8 cellular contexts compared by ENCODE assay signal in the genomic region with DNA sequence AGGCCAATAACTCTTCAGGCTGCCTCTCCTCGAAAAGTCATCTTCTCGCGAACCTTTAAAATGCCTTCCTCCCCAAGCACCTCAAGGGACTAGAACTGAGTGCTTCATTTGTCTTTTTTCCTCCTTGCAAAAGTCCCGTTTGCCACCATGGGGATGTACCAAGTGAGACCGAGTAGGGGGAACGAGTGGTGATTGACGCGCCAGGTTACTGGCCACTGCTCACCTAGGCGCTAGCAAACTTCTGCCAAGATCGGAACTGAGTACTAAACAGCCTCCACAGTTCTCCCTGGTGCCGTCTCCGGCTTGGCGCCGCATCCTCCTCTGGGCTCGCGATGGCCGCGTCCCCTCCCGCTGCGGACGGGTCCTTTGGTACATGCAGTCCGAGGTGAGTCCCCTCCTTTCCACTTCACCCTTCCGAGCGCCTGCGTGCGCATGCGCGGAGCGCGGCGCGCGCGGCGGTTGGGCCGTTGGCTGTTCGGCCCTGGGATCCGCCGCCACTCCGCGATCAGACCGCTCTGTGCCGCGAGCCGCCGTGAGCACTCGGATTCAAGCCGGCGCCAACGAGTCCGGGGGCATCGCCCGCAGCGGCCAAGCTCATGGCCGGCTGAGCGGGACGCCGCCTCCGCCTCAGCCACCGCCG. TPM values are rescaled to one million over a fixed set of nuclear protein-coding genes. Genes with fewer than 3 reads are reported as not detected.
DNase-seq lines count a peak whose midpoint lies in the region; ATAC-seq and TF ChIP-seq lines count a peak whose summit lies in the region.

Gene CDK16 (plus strand): TSS at position 402 of the 640 bp plus-strand sequence. CDS start 4,877 bp downstream, outside the sequence.

- H3K4me1 ChIP-seq in Peyer's patch (peaks cover 0 to 11% (median 4%) of the 10 kb centered on the region in 4 donors), esophagus squamous epithelium (peaks cover 14 to 40% (median 16%) of the 10 kb centered on the region in 3 donors)
- peaks cover 16 to 20% of the 10 kb centered on the region in 2 donors for H3K4me1 ChIP-seq in naive thymus-derived CD4-positive, alpha-beta T cell (ENCODE audit: control insufficient read depth in 2 of 2, insufficient read depth in 2 of 2, low read length in 2 of 2)

- DNase-seq in DMS53 (lab: John Stamatoyannopoulos, UW) (peak; percentile 90), Peyer's patch (peak; percentile 72 to 90 (median 81)), activated T-helper 1 cell treated with Interleukin-2 at 50 U/mL for 16 hours (ENCODE audit: low read depth) (peak; percentile 75), esophagus squamous epithelium (lab: John Stamatoyannopoulos, UW) (no peak)
- DNase-seq in Jurkat, Clone E6-1 (ENCODE audit: low read depth, low spot score) = peak; percentile 72
- peak in 8 of 9 donors; percentile 61 to 95 (median 87) for DNase-seq in naive thymus-derived CD4-positive, alpha-beta T cell
- DNase-seq in stimulated activated naive CD4-positive, alpha-beta T cell (lab: John Stamatoyannopoulos, UW) = peak; percentile 56 to 99 (median 84)

- TF ChIP-seq POLR2A in Peyer's patch (IDR thresholded peaks at IDR 0.05) (peak; percentile 78 to 84), esophagus squamous epithelium (IDR thresholded peaks at IDR 0.05) (peak in 3 of 4 donors; percentile 79 to 93 (median 79))

- WGBS in esophagus squamous epithelium, 2 donors = 0 to 16% methylated on average over 10 to 12 of the region's 61 CpGs

- peak within 1 kb of the TSS; percentile 89 to 99 (median 95) for H3K4me3 Mint-ChIP-seq in naive thymus-derived CD4-positive, alpha-beta T cell

- TF ChIP-seq CTCF in Peyer's patch (IDR thresholded peaks at IDR 0.05) (peak in 1 of 6 experiments; percentile 6), esophagus squamous epithelium (IDR thresholded peaks at IDR 0.05) (peak in 1 of 6 experiments; percentile 12)

- H3K36me3 ChIP-seq in Peyer's patch (peaks cover 0 to 26% (median 0%) of the 10 kb centered on the region in 3 donors), esophagus squamous epithelium (peaks cover 19 to 37% (median 20%) of the 10 kb centered on the region in 3 donors)
- peaks cover 0 to 38% (median 0%) of the 10 kb centered on the region in 3 experiments for H3K36me3 ChIP-seq in naive thymus-derived CD4-positive, alpha-beta T cell (ENCODE audit: control insufficient read depth in 2 of 3, insufficient read depth in 3 of 3, low read length in 3 of 3)

- POLR2A ChIA-PET in naive thymus-derived CD4-positive, alpha-beta T cell (lab: Charles Lee) = interaction anchor here (0.7 to 5.4 kb wide), 16 partner anchors 10 to 338 kb away, joined by 3 to 72 read pairs (median 7); partner anchors contain the start of genes NDUFB11, RBM10 and USP11

- H3K27ac ChIP-seq in Peyer's patch (peak within 1 kb of the TSS; percentile 96 to 99 (median 98)), esophagus squamous epithelium (peak within 1 kb of the TSS; percentile 96 to 99 (median 98))
- H3K27ac ChIP-seq in naive thymus-derived CD4-positive, alpha-beta T cell (ENCODE audit: low read depth, low read length) = peak within 1 kb of the TSS; percentile 97

- H3K4me1 Mint-ChIP-seq in naive thymus-derived CD4-positive, alpha-beta T cell = peaks cover 26 to 44% (median 41%) of the 10 kb centered on the region in 7 donors

- H3K27me3 ChIP-seq in Peyer's patch = no peaks in the 10 kb centered on the region
- no peaks in the 10 kb centered on the region for H3K27me3 ChIP-seq in esophagus squamous epithelium
- H3K27me3 ChIP-seq in naive thymus-derived CD4-positive, alpha-beta T cell (ENCODE audit: control insufficient read depth in 2 of 2, insufficient read depth in 2 of 2, low read length in 2 of 2) = no peaks in the 10 kb centered on the region

- peaks cover 0 to 1% (median 0%) of the 10 kb centered on the region in 11 donors for H3K9me3 Mint-ChIP-seq in naive thymus-derived CD4-positive, alpha-beta T cell

- intact Hi-C loops in esophagus squamous epithelium (cut with DNase I) = no loop called here
- intact Hi-C loops in naive thymus-derived CD4-positive, alpha-beta T cell (cut with micrococcal nuclease) = loop anchor here (1.0 to 5.0 kb wide), 14 partner anchors 15 to 1739 kb away; partner anchors contain the start of genes USP11 (in 2 of the 2), ELK1 (in 1 of the 2), NDUFB11 (in 1 of the 2) and OTUD5 (in 1 of the 2)

- peaks cover 0 to 2% (median 0%) of the 10 kb centered on the region in 5 donors for H3K27me3 Mint-ChIP-seq in naive thymus-derived CD4-positive, alpha-beta T cell

- no peaks in the 10 kb centered on the region for H3K9me3 ChIP-seq in Peyer's patch
- H3K9me3 ChIP-seq in esophagus squamous epithelium = no peaks in the 10 kb centered on the region
- H3K9me3 ChIP-seq in naive thymus-derived CD4-positive, alpha-beta T cell (ENCODE audit: control insufficient read depth in 2 of 3, low read length in 3 of 3) = no peaks in the 10 kb centered on the region

- peak within 1 kb of the TSS; percentile 98 to 100 (median 99) for H3K27ac Mint-ChIP-seq in naive thymus-derived CD4-positive, alpha-beta T cell

- H3K36me3 Mint-ChIP-seq in naive thymus-derived CD4-positive, alpha-beta T cell = peaks cover 0 to 34% (median 18%) of the 10 kb centered on the region in 5 donors

- peak within 1 kb of the TSS; percentile 72 for H3K4me3 ChIP-seq in Jurkat, Clone E6-1 (ENCODE audit: low read length)
- H3K4me3 ChIP-seq in Peyer's patch (peak within 1 kb of the TSS; percentile 88 to 100 (median 92)), esophagus squamous epithelium (peak within 1 kb of the TSS; percentile 61 to 91 (median 88))
- peak within 1 kb of the TSS; percentile 98 for H3K4me3 ChIP-seq in naive thymus-derived CD4-positive, alpha-beta T cell (ENCODE audit: low read length)

- CTCF ChIA-PET in naive thymus-derived CD4-positive, alpha-beta T cell (lab: Charles Lee) = no interaction called here

- ATAC-seq in GM21717 (IDR thresholded peaks at IDR 0.05; ENCODE audit: unreplicated experiment) = peak; percentile 44
- peak; percentile 43 for ATAC-seq in naive thymus-derived CD4-positive, alpha-beta T cell

RNA-seq across cellular contexts. Expression of gene CDK16, which starts in this region (rescaled TPM):
- 118 TPM for polyA plus RNA-seq in Jurkat, Clone E6-1 (2012; ENCODE audit: insufficient read depth, insufficient read length)
- total RNA-seq in Peyer's patch (100 to 1,000 TPM; 118 to 188 (median 154) TPM), esophagus squamous epithelium (100 to 1,000 TPM in 2 of 4 donors, 10 to 100 TPM in 2; 78.1 to 115 (median 99.4) TPM)
- total RNA-seq in naive thymus-derived CD4-positive, alpha-beta T cell = 100 to 1,000 TPM in 2 of 5 experiments, 10 to 100 TPM in 3; 51.8 to 112 (median 62.4) TPM
- 10 to 100 TPM in 1 of 2 donors, 1 to 10 TPM in 1; 6.4 to 15.7 TPM for polyA plus RNA-seq in naive thymus-derived CD4-positive, alpha-beta T cell
